In genomic region chrX:115727792-115728732, GRCh38 we compare ENCODE assay signal across 8 cellular contexts.
DNase-seq lines count a peak whose midpoint lies in the region; ATAC-seq, FAIRE-seq and TF ChIP-seq lines count a peak whose summit lies in the region.
"Not testable (repeated sequence)": the region's sequence is repeated elsewhere in the genome, so short reads cannot be mapped to it uniquely, and the experiment has no call there.

No MANE protein-coding gene starts in this region.

- WGBS in pancreas, 2 donors, result 56 to 83% methylated on average over 13 to 15 of the region's 77 CpGs

- CTCF ChIA-PET in RWPE1 (lab: Yijun Ruan, JAX), result not testable (repeated sequence)

- H3K27me3 ChIP-seq in brain microvascular endothelial cell (replicated peaks); pancreas: not testable (repeated sequence)

- not testable (repeated sequence) for H3K9me3 Mint-ChIP-seq in activated T-cell treated with anti-CD3 and anti-CD28 coated beads, Interleukin-2, amount 50 U/mL, for 24 hours

- TF ChIP-seq CTCF in RWPE1 (conservative IDR thresholded peaks at IDR 0.05; ENCODE audit: low read depth); brain microvascular endothelial cell (IDR thresholded peaks at IDR 0.05; ENCODE audit: low read depth, low read length, missing control alignments); pancreas (IDR thresholded peaks at IDR 0.05): not testable (repeated sequence)

- not testable (repeated sequence) for H3K36me3 ChIP-seq in brain microvascular endothelial cell (replicated peaks); pancreas

- H3K9me3 ChIP-seq in pancreas, result not testable (repeated sequence)

- DNase-seq in RWPE1 (ENCODE audit: low spot score), result not testable (repeated sequence)
- peak; percentile 80 for DNase-seq in activated T-cell treated with anti-CD3 and anti-CD28 coated beads, Interleukin-2, amount 50 U/mL, for 24 hours
- DNase-seq in brain microvascular endothelial cell (peak; percentile 4), left colon (peak in 1 of 2 donors; percentile 38), pancreas (peak in 3 of 6 donors; percentile 26 to 85 (median 54)), ureter (ENCODE audit: low spot score) (peak; percentile 66)

- H3K4me1 Mint-ChIP-seq in activated T-cell treated with anti-CD3 and anti-CD28 coated beads, Interleukin-2, amount 50 U/mL, for 24 hours (ENCODE audit: low read depth), result not testable (repeated sequence)

- H3K27me3 Mint-ChIP-seq in activated T-cell treated with anti-CD3 and anti-CD28 coated beads, Interleukin-2, amount 50 U/mL, for 24 hours, result not testable (repeated sequence)

- intact Hi-C loops in left colon (cut with DNase I, micrococcal nuclease); pancreas (cut with DNase I): not testable (repeated sequence)

- not testable (repeated sequence) for H3K27ac Mint-ChIP-seq in activated T-cell treated with anti-CD3 and anti-CD28 coated beads, Interleukin-2, amount 50 U/mL, for 24 hours

- H3K36me3 Mint-ChIP-seq in activated T-cell treated with anti-CD3 and anti-CD28 coated beads, Interleukin-2, amount 50 U/mL, for 24 hours (ENCODE audit: low read depth), result not testable (repeated sequence)

- H3K27ac ChIP-seq in RWPE1, result peak overlapping the region; percentile 64
- H3K27ac ChIP-seq in brain microvascular endothelial cell, pancreas: not testable (repeated sequence)

- POLR2A ChIA-PET in RWPE1 (lab: Yijun Ruan, JAX; ENCODE audit: low non-redundant PET), result not testable (repeated sequence)

- in situ Hi-C loops in brain microvascular endothelial cell (cut with HindIII; ENCODE audit: low pct_ligation_motif_present, low sequenced_read_pairs), result not testable (repeated sequence)

- not testable (repeated sequence) for H3K4me3 ChIP-seq in brain microvascular endothelial cell (ENCODE audit: low read depth, low read length); pancreas

- not testable (repeated sequence) for H3K4me1 ChIP-seq in pancreas

- ATAC-seq in GM18909 (IDR thresholded peaks at IDR 0.05; ENCODE audit: poor library complexity, unreplicated experiment), result peak; percentile 56
- peak; percentile 61 for ATAC-seq in HG02852 (IDR thresholded peaks at IDR 0.05; ENCODE audit: unreplicated experiment)
- peak; percentile 99 for ATAC-seq in left colon
- peak; percentile 77 to 99 (median 94) for ATAC-seq in pancreas

- H3K4me3 Mint-ChIP-seq in activated T-cell treated with anti-CD3 and anti-CD28 coated beads, Interleukin-2, amount 50 U/mL, for 24 hours, result not testable (repeated sequence)

- FAIRE-seq in pancreas (lab: Jason Lieb, UNC), result not testable (repeated sequence)
